Comparison of ENCODE assay signal across 17 cellular contexts in the genomic region with DNA sequence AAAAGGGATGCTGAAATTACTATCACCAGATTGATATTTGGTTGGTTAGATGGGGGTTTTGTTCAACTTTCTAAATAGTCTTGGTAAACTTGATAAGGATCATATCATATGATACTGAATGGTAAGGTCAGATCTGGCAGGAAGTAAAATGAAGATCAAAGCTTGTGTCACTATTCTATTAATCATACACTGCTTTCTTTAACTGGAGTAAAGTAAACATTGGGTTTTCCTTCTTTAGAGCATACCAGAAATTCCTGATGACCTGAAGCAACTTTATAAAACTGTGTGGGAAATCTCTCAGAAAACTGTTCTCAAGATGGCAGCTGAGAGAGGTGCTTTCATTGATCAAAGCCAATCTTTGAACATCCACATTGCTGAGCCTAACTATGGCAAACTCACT. TPM values are rescaled to one million over a fixed set of nuclear protein-coding genes. Genes with fewer than 3 reads are reported as not detected.
DNase-seq lines count a peak whose midpoint lies in the region; ATAC-seq, FAIRE-seq and TF ChIP-seq lines count a peak whose summit lies in the region.
"Had no signal": no experiment of that assay in that cellular context is flagged by ENCODE, and none has a peak within 500 bp of the region (broad histone marks: within the 10 kb centered on the region; RNA-seq: fewer than 3 reads in every experiment).

No MANE protein-coding gene starts in this region.

- intact Hi-C loops in left lung (cut with DNase I) = no loop called here

- H3K27ac ChIP-seq in left lung = peak overlapping the region in 1 of 2 donors; percentile 5
- no peak overlapping the region for H3K27ac ChIP-seq in caudate nucleus (ENCODE audit: low read depth, low read length)

- peaks cover 0 to 2% of the 10 kb centered on the region in 2 donors for H3K4me1 ChIP-seq in left lung

- H3K36me3 ChIP-seq in left lung = peaks cover 0 to 81% of the 10 kb centered on the region in 2 donors

- ATAC-seq in left lung = peak; percentile 78
- ATAC-seq: activated T-cell treated with anti-CD3 and anti-CD28 coated beads, Interleukin-2, amount 50 U/mL, for 4 hours; right cardiac atrium; T-cell had no signal

- FAIRE-seq in frontal cortex (lab: Jason Lieb, UNC) = no peak

- in situ Hi-C loops in GM13977 (cut with MboI; ENCODE audit: low pct_unique_long_range_greater_than_20kb, low sequenced_read_pairs, unreplicated experiment) = no loop called here

- POLR2A ChIA-PET in GM10248 (lab: Yijun Ruan, JAX) = no interaction called here

- peak; percentile 29 for DNase-seq in AG20443 (ENCODE audit: low spot score)
- peak; percentile 61 for DNase-seq in LHCN-M2 (ENCODE audit: low read depth)
- peak; percentile 14 to 70 for DNase-seq in cardiac fibroblast (ENCODE audit: low read depth in 2 of 2)
- DNase-seq in left lung = no peak
- no peak for DNase-seq in caudate nucleus (lab: John Stamatoyannopoulos, UW)
- DNase-seq in frontal cortex (ENCODE audit: low spot score in 2 of 2) = no peak
- DNase-seq in GM10248 (ENCODE audit: extremely low spot score) = no peak
- no peak for DNase-seq in GM13977 (ENCODE audit: low spot score)
- DNase-seq: activated CD4-positive, alpha-beta T cell treated with anti-CD3 and anti-CD28 coated beads for 1 hour; activated T-cell treated with anti-CD3 and anti-CD28 coated beads, Interleukin-2, amount 50 U/mL, for 4 hours; islet precursor cell; Kasumi-1; naive B cell; right cardiac atrium; stimulated activated CD4-positive, alpha-beta T cell treated with anti-CD3 and anti-CD28 coated beads, Interleukin-4, amount 100 ng/mL, for 4 hours; stimulated activated naive CD4-positive, alpha-beta T cell; T-cell had no signal

- H3K4me3 ChIP-seq in cardiac fibroblast (replicated peaks in 1 of 2; ENCODE audit: low read depth in 2 of 2, low read length in 2 of 2) = no peak overlapping the region
- H3K4me3 ChIP-seq in left lung = no peak overlapping the region

- H3K27me3 ChIP-seq in left lung = no peaks in the 10 kb centered on the region

- peaks cover 0 to 3% of the 10 kb centered on the region in 2 donors for H3K9me3 ChIP-seq in left lung

- CTCF ChIA-PET in GM10248 (lab: Yijun Ruan, JAX) = interaction anchor here (0.9 to 4.3 kb wide), 4 partner anchors 12 to 63 kb away, joined by 3 to 17 read pairs (median 4); no protein-coding TSS in a partner anchor

- no peak for TF ChIP-seq CTCF in cardiac fibroblast (IDR thresholded peaks at IDR 0.05; ENCODE audit: low read depth, low read length)
- no peak for TF ChIP-seq CTCF in left lung (IDR thresholded peaks at IDR 0.05)
- TF ChIP-seq CTCF in GM10248 (IDR thresholded peaks at IDR 0.05; ENCODE audit: control extremely low read depth, extremely low read depth, low read depth, missing control alignments) = no peak
- no peak for TF ChIP-seq CTCF in GM13977 (IDR thresholded peaks at IDR 0.05; ENCODE audit: extremely low read depth, insufficient read depth, missing control alignments)

RNA-seq across cellular contexts. Expression of a gene that starts 40.2 kb away (rescaled TPM):
- total RNA-seq in LHCN-M2 (2014; rRNA removed) (186 and 200 TPM in 2 replicates), left lung (10 to 100 TPM; 46.0 to 51.8 TPM), frontal cortex (77.5 TPM)
- polyA plus RNA-seq in LHCN-M2 (2012) = 68.0 TPM

Comparison
In these comparisons a context has a peak if more than half of its experiments do, and no peak if none do; other contexts are left out.
1. DNase-seq: peak in AG20443 (single experiment), LHCN-M2 (single experiment) and cardiac fibroblast (2 of 2); none in left lung (0 of 2), caudate nucleus (0 of 61), frontal cortex (0 of 2), GM10248 (single experiment) and GM13977 (single experiment).